ENCODE assay signal across 9 cellular contexts in the genomic region with DNA sequence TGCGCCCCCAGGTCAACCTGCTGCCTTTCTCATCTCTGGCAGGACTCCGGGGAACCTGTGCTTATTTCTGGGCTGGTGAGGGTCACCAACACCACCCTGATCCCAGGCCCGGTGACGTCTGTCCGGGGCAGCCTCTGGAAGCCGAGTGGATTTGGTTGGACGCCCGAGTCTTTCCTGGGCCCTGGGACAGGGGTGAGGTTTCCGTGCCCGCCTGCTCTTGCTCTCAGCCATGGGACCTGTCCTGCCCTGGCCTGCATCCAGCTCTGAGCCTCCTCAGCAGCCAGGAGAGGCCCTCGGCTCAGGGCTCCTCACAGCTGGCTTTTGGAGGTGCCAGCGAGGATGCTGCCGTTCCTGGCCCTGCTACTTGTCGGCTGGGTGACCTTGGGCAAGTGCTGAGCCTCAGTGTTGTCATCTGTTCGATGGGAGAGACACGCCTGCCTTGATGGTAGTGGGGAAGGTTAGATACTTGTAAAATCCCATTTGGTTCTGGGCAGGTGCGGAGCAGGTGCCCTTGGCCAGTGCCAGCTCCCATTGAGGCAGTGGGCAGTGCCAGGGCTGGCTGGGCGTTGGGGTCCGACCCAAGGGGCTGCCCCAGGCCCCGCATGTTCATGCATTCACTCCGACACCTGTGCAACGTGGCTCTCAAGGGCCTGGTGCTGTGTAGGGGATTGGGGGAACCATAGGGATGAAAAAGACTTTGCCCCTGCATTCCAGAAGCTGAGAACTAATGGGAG. TPM values are rescaled to one million over a fixed set of nuclear protein-coding genes. Genes with fewer than 3 reads are reported as not detected.
DNase-seq lines count a peak whose midpoint lies in the region; ATAC-seq and TF ChIP-seq lines count a peak whose summit lies in the region.
"Had no signal": no experiment of that assay in that cellular context is flagged by ENCODE, and none has a peak within 500 bp of the region (broad histone marks: within the 10 kb centered on the region; RNA-seq: fewer than 3 reads in every experiment).

No MANE protein-coding gene starts in this region.

- H3K36me3 ChIP-seq in breast epithelium (no peaks in the 10 kb centered on the region), right lobe of liver (no peaks in the 10 kb centered on the region), brain microvascular endothelial cell (replicated peaks) (no peaks in the 10 kb centered on the region)
- H3K36me3 ChIP-seq: esophagus muscularis mucosa had no signal

- TF ChIP-seq POLR2A in breast epithelium (IDR thresholded peaks at IDR 0.05): no peak
- TF ChIP-seq POLR2A in right lobe of liver (IDR thresholded peaks at IDR 0.05): no peak

- H4K91ac ChIP-seq in H9 (ENCODE audit: insufficient read length, low read depth, low read length): no peak overlapping the region

- H3K79me1 ChIP-seq in H9 (ENCODE audit: insufficient read depth, low read depth, low read length, poor library complexity, severe bottlenecking): no peaks in the 10 kb centered on the region

- H3K56ac ChIP-seq in H9 (ENCODE audit: insufficient read length, low read depth, low read length): no peak overlapping the region

- peak overlapping the region; percentile 18 for H3K18ac ChIP-seq in H9 (ENCODE audit: insufficient read length, low read depth, low read length)

- no peak overlapping the region for H3K27ac Mint-ChIP-seq in H9

- no peaks in the 10 kb centered on the region for H4K20me1 ChIP-seq in H9 (ENCODE audit: control insufficient read depth, insufficient read depth, insufficient read length)

- H3K23ac ChIP-seq in H9 (ENCODE audit: insufficient read length, low read depth, low read length): no peak overlapping the region

- TF ChIP-seq CTCF in H9 (conservative IDR thresholded peaks at IDR 0.05): no peak; the same call in 2 of the 3 replicates
- TF ChIP-seq CTCF in breast epithelium (IDR thresholded peaks at IDR 0.05): no peak
- TF ChIP-seq CTCF in right lobe of liver (IDR thresholded peaks at IDR 0.05): no peak
- no peak for TF ChIP-seq CTCF in brain microvascular endothelial cell (IDR thresholded peaks at IDR 0.05; ENCODE audit: low read depth, low read length, missing control alignments)

- peak; percentile 29 for DNase-seq in AG08396 (ENCODE audit: low spot score)
- no peak for DNase-seq in H9
- peak; percentile 17 to 47 for DNase-seq in breast epithelium (ENCODE audit: low spot score in 2 of 2)
- DNase-seq in right lobe of liver: peak in 1 of 3 donors; percentile 51
- no peak for DNase-seq in brain microvascular endothelial cell
- no peak for DNase-seq in activated CD4-positive, alpha-beta T cell treated with anti-CD3 and anti-CD28 coated beads for 1 hour

- H3K27me3 ChIP-seq in H9 (ENCODE audit: insufficient read depth, low read length): no peaks in the 10 kb centered on the region; the same call in 1 of the 2 replicates
- H3K27me3 ChIP-seq in breast epithelium: peaks cover 0 to 3% of the 10 kb centered on the region in 2 donors
- no peaks in the 10 kb centered on the region for H3K27me3 ChIP-seq in right lobe of liver
- peaks cover 14% of the 10 kb centered on the region for H3K27me3 ChIP-seq in brain microvascular endothelial cell (replicated peaks)

- no peaks in the 10 kb centered on the region for H3K9me3 ChIP-seq in H9 (ENCODE audit: control insufficient read depth, low read depth, low read length)
- no peaks in the 10 kb centered on the region for H3K9me3 ChIP-seq in breast epithelium
- no peaks in the 10 kb centered on the region for H3K9me3 ChIP-seq in right lobe of liver
- H3K9me3 ChIP-seq: esophagus muscularis mucosa had no signal

- no CpG with 5 or more reads among the region's 22 CpGs for WGBS in H9 (ENCODE audit: extremely low coverage, insufficient read length, low lambda C conversion rate)
- WGBS in right lobe of liver (ENCODE audit: insufficient coverage, low coverage, low lambda C conversion rate, missing lambda C conversion rate): 64% methylated on average over 4 of the region's 22 CpGs

- H3K4me2 ChIP-seq in H9 (ENCODE audit: insufficient read depth, insufficient read length, low read length): peak overlapping the region; percentile 19

- no peak overlapping the region for H2BK5ac ChIP-seq in H9 (ENCODE audit: insufficient read length, low read length)

- ATAC-seq in right lobe of liver (peak; percentile 3 to 29 (median 26)), HG03342 (IDR thresholded peaks at IDR 0.05; ENCODE audit: unreplicated experiment) (no peak), GM21447 (IDR thresholded peaks at IDR 0.05; ENCODE audit: unreplicated experiment) (no peak)

- no peak overlapping the region for H2BK15ac ChIP-seq in H9 (ENCODE audit: low read depth, low read length)

- H4K5ac ChIP-seq in H9 (ENCODE audit: insufficient read length, low read depth, low read length): no peak overlapping the region

- peak overlapping the region in 1 of 2 experiments; percentile 53; a peak in 2 of 5 replicates for H3K4me3 Mint-ChIP-seq in H9

- H4K8ac ChIP-seq in H9 (replicated peaks; ENCODE audit: insufficient read length, low read depth, low read length): no peak overlapping the region

- no peak overlapping the region for H2AK5ac ChIP-seq in H9 (ENCODE audit: insufficient read length, low read length)

- no peak overlapping the region for H3T11ph ChIP-seq in H9 (ENCODE audit: low read length)

- no peak overlapping the region for H2AFZ ChIP-seq in H9 (ENCODE audit: low read length)

- H3K14ac ChIP-seq in H9 (ENCODE audit: insufficient read depth, low read length): peak overlapping the region; percentile 77

- peaks cover 16 to 21% of the 10 kb centered on the region in 2 experiments for H3K4me1 Mint-ChIP-seq in H9

- intact Hi-C loops in breast epithelium (cut with DNase I; ENCODE audit: low total_unique reads) (no loop called here), right lobe of liver (cut with DNase I) (loop anchor here (5.0 to 10.0 kb wide), 4 partner anchors 53 to 630 kb away; no protein-coding TSS in a partner anchor)

- H3K4me3 ChIP-seq in breast epithelium (peak overlapping the region in 1 of 3 donors; percentile 39), right lobe of liver (no peak overlapping the region), brain microvascular endothelial cell (ENCODE audit: low read depth, low read length) (no peak overlapping the region)

- H3K9ac ChIP-seq in H9 (ENCODE audit: extremely low read depth, insufficient read length, low read length): no peak overlapping the region

- H3K27ac ChIP-seq in H9 (ENCODE audit: insufficient read length, low read depth, low read length) (no peak overlapping the region), breast epithelium (no peak overlapping the region), right lobe of liver (no peak overlapping the region), brain microvascular endothelial cell (no peak overlapping the region)
- H3K27ac ChIP-seq: esophagus muscularis mucosa had no signal

- no peaks in the 10 kb centered on the region for H3K23me2 ChIP-seq in H9 (ENCODE audit: insufficient read length, low read depth, low read length, poor library complexity, severe bottlenecking)

- H2BK12ac ChIP-seq in H9 (ENCODE audit: insufficient read length, low read depth, low read length): no peak overlapping the region

- no peaks in the 10 kb centered on the region for H3K79me2 ChIP-seq in H9 (ENCODE audit: insufficient read depth, low read length)

- H3K36me3 Mint-ChIP-seq in H9 (ENCODE audit: insufficient read depth in 1 of 3, low read depth in 3 of 3): no peaks in the 10 kb centered on the region; a peak in 1 of 7 replicates

- no peaks in the 10 kb centered on the region; a peak in 1 of 5 replicates for H3K9me3 Mint-ChIP-seq in H9

- H3K4me1 ChIP-seq in H9 (ENCODE audit: insufficient read depth, low read length): no peaks in the 10 kb centered on the region; the same call in 1 of the 2 replicates
- H3K4me1 ChIP-seq in breast epithelium: peaks cover 0 to 4% of the 10 kb centered on the region in 2 donors
- H3K4me1 ChIP-seq in right lobe of liver: peaks cover 0 to 3% (median 0%) of the 10 kb centered on the region in 4 donors

- peaks cover 45% of the 10 kb centered on the region for H3K27me3 Mint-ChIP-seq in H9 (ENCODE audit: low read depth)

- in situ Hi-C loops in brain microvascular endothelial cell (cut with HindIII; ENCODE audit: low pct_ligation_motif_present, low sequenced_read_pairs): no loop called here

- H2BK120ac ChIP-seq in H9 (ENCODE audit: low read depth, low read length, poor library complexity, severe bottlenecking): no peak overlapping the region

- H3K4ac ChIP-seq in H9 (ENCODE audit: low read depth, low read length): no peak overlapping the region

- H2BK20ac ChIP-seq in H9 (ENCODE audit: low read depth, low read length, poor library complexity, severe bottlenecking): no peak overlapping the region

RNA-seq across cellular contexts. Expression of gene THY1, which starts 58.9 kb away (rescaled TPM):
- total RNA-seq in H9 (2021) (176 and 184 TPM in 2 replicates), breast epithelium (10 to 100 TPM in 2 of 3 donors, 1 to 10 TPM in 1; 8.5 to 26.3 (median 23.8) TPM), right lobe of liver (1 to 10 TPM in 4 of 6 experiments, under 1 TPM in 2; 0.13 to 5.3 (median 2.1) TPM)

Comparison
In these comparisons a context has a peak if more than half of its experiments do, and no peak if none do; other contexts are left out.
1. DNase-seq: peak in AG08396 (single experiment) and breast epithelium (2 of 2); none in H9 (single experiment), brain microvascular endothelial cell (single experiment) and activated CD4-positive, alpha-beta T cell treated with anti-CD3 and anti-CD28 coated beads for 1 hour (single experiment).
2. ATAC-seq: peak in right lobe of liver (4 of 4); none in HG03342 (single experiment) and GM21447 (single experiment).